Comparison of ENCODE assay signal across 14 cellular contexts in genomic region chr9:89462817-89463216, GRCh38. TPM values are rescaled to one million over a fixed set of nuclear protein-coding genes. Genes with fewer than 3 reads are reported as not detected.
DNase-seq lines count a peak whose midpoint lies in the region; ATAC-seq, FAIRE-seq and TF ChIP-seq lines count a peak whose summit lies in the region.
"Had no signal": no experiment of that assay in that cellular context is flagged by ENCODE, and none has a peak within 500 bp of the region (broad histone marks: within the 10 kb centered on the region; RNA-seq: fewer than 3 reads in every experiment).

No MANE protein-coding gene starts in this region.

- H3K27ac Mint-ChIP-seq in activated naive CD4-positive, alpha-beta T cell treated with anti-CD3 and anti-CD28 coated beads, Interleukin-2, amount 10 ng/mL, durations not matched to agents 7 days and 5 days = peak overlapping the region; percentile 83
- peak overlapping the region; percentile 95 for H3K27ac Mint-ChIP-seq in activated CD8-positive, alpha-beta T cell treated with anti-CD3 and anti-CD28 coated beads for 36 hours
- H3K27ac Mint-ChIP-seq in effector memory CD8-positive, alpha-beta T cell = peak overlapping the region in 1 of 2 donors; percentile 92

- FAIRE-seq in HepG2 (lab: Jason Lieb, UNC) = no peak

- no peak for TF ChIP-seq RAD21 in HepG2 (CRISPR knock-in tag; IDR thresholded peaks at IDR 0.05)

- H3K4me3 Mint-ChIP-seq in activated naive CD4-positive, alpha-beta T cell treated with anti-CD3 and anti-CD28 coated beads, Interleukin-2, amount 10 ng/mL, durations not matched to agents 7 days and 5 days = no peak overlapping the region
- H3K4me3 Mint-ChIP-seq in activated CD8-positive, alpha-beta T cell treated with anti-CD3 and anti-CD28 coated beads for 36 hours = peak overlapping the region; percentile 40
- H3K4me3 Mint-ChIP-seq in effector memory CD8-positive, alpha-beta T cell = peak overlapping the region; percentile 84 to 92

- POLR2A ChIA-PET in activated CD8-positive, alpha-beta T cell treated with anti-CD3 and anti-CD28 coated beads for 36 hours (lab: Charles Lee) = interaction anchor here (0.7 to 4.1 kb wide), 13 partner anchors 12 to 59 kb away, joined by 3 to 26 read pairs (median 4); no protein-coding TSS in a partner anchor
- POLR2A ChIA-PET in HepG2 (lab: Yijun Ruan, JAX) = no interaction called here

- H3K9ac ChIP-seq in HepG2 (ENCODE audit: insufficient read depth, low read depth, low read length) = no peak overlapping the region

- H3K4me1 Mint-ChIP-seq in activated naive CD4-positive, alpha-beta T cell treated with anti-CD3 and anti-CD28 coated beads, Interleukin-2, amount 10 ng/mL, durations not matched to agents 7 days and 5 days = peaks cover 98% of the 10 kb centered on the region
- H3K4me1 Mint-ChIP-seq in activated CD8-positive, alpha-beta T cell treated with anti-CD3 and anti-CD28 coated beads for 36 hours (ENCODE audit: low read depth) = peaks cover 93% of the 10 kb centered on the region
- peaks cover 89 to 91% of the 10 kb centered on the region in 2 donors for H3K4me1 Mint-ChIP-seq in effector memory CD8-positive, alpha-beta T cell (ENCODE audit: low read depth in 2 of 2)

- CTCF ChIA-PET in activated naive CD4-positive, alpha-beta T cell treated with anti-CD3 and anti-CD28 coated beads, Interleukin-2, amount 10 ng/mL, durations not matched to agents 7 days and 5 days (lab: Charles Lee) = interaction anchor here (0.6 to 1.9 kb wide), 7 partner anchors 12 to 86 kb away, joined by 3 to 8 read pairs (median 5); no protein-coding TSS in a partner anchor
- CTCF ChIA-PET in activated CD8-positive, alpha-beta T cell treated with anti-CD3 and anti-CD28 coated beads for 36 hours (lab: Charles Lee) = interaction anchor here (0.7 to 2.6 kb wide), 8 partner anchors 14 to 86 kb away, joined by 3 to 9 read pairs (median 4); no protein-coding TSS in a partner anchor
- CTCF ChIA-PET in HepG2 (lab: Yijun Ruan, JAX; ENCODE audit: low intra/inter-chr PET ratio, low total read pairs) = no interaction called here

- H3K27ac ChIP-seq in substantia nigra (ENCODE audit: low read depth, low read length, poor library complexity, severe bottlenecking) = peak overlapping the region; percentile 81
- H3K27ac ChIP-seq in HepG2 (ENCODE audit: extremely low read length, insufficient read depth, low read length) = no peak overlapping the region
- H3K27ac ChIP-seq: ascending aorta, foreskin keratinocyte, thyroid gland had no signal

- no peaks in the 10 kb centered on the region for H3K9me3 Mint-ChIP-seq in activated naive CD4-positive, alpha-beta T cell treated with anti-CD3 and anti-CD28 coated beads, Interleukin-2, amount 10 ng/mL, durations not matched to agents 7 days and 5 days
- no peaks in the 10 kb centered on the region for H3K9me3 Mint-ChIP-seq in activated CD8-positive, alpha-beta T cell treated with anti-CD3 and anti-CD28 coated beads for 36 hours
- H3K9me3 Mint-ChIP-seq in effector memory CD8-positive, alpha-beta T cell = no peaks in the 10 kb centered on the region

- 66% methylated on average over 3 of the region's 3 CpGs for WGBS in HepG2 (ENCODE audit: low lambda C conversion rate)

- BruUV-seq in HepG2 (replicated peaks; lab: Mats Ljungman, UMichigan) = no TSS peak

- no peak for TF ChIP-seq POLR2A in HepG2 (IDR thresholded peaks at IDR 0.05; ENCODE audit: insufficient read depth in 1 of 2, low read depth in 2 of 2, low read length in 2 of 2)

- no peaks in the 10 kb centered on the region for H3K79me2 ChIP-seq in HepG2 (ENCODE audit: insufficient read depth, low read length)

- no peaks in the 10 kb centered on the region for H3K27me3 Mint-ChIP-seq in activated naive CD4-positive, alpha-beta T cell treated with anti-CD3 and anti-CD28 coated beads, Interleukin-2, amount 10 ng/mL, durations not matched to agents 7 days and 5 days
- no peaks in the 10 kb centered on the region for H3K27me3 Mint-ChIP-seq in activated CD8-positive, alpha-beta T cell treated with anti-CD3 and anti-CD28 coated beads for 36 hours
- no peaks in the 10 kb centered on the region for H3K27me3 Mint-ChIP-seq in effector memory CD8-positive, alpha-beta T cell

- in situ Hi-C loops in HepG2 (cut with HindIII; ENCODE audit: extremely low pct_ligation_motif_present, low pct_unique_long_range_greater_than_20kb) = no loop called here

- no peak for ATAC-seq in activated CD8-positive, alpha-beta T cell treated with anti-CD3 and anti-CD28 coated beads for 36 hours
- ATAC-seq in effector memory CD8-positive, alpha-beta T cell (replicated peaks) = no peak
- no peak for ATAC-seq in HepG2
- ATAC-seq: foreskin keratinocyte had no signal

- no peaks in the 10 kb centered on the region for H3K4me1 ChIP-seq in HepG2 (ENCODE audit: insufficient read depth, low read length)
- H3K4me1 ChIP-seq: ascending aorta, foreskin keratinocyte, thyroid gland had no signal

- no peak overlapping the region for H3K4me2 ChIP-seq in HepG2 (ENCODE audit: low read depth, low read length)

- no peaks in the 10 kb centered on the region for H3K36me3 ChIP-seq in HepG2 (replicated peaks in 1 of 2; ENCODE audit: control insufficient read depth in 1 of 2, insufficient read depth in 2 of 2, low read length in 2 of 2)
- H3K36me3 ChIP-seq: ascending aorta, thyroid gland had no signal

- no peak overlapping the region for H3K4me3 ChIP-seq in HepG2 (replicated peaks in 1 of 3; ENCODE audit: insufficient read depth in 1 of 3, low read depth in 2 of 3, low read length in 3 of 3)
- H3K4me3 ChIP-seq: ascending aorta, thyroid gland had no signal

- no peak for TF ChIP-seq EP300 in HepG2 (IDR thresholded peaks at IDR 0.05; ENCODE audit: low read depth in 2 of 2, low read length in 2 of 2)
- no peak for TF ChIP-seq EP300 in HepG2 (CRISPR knock-in tag; IDR thresholded peaks at IDR 0.05; ENCODE audit: borderline replicate concordance)

- H3K36me3 Mint-ChIP-seq in activated naive CD4-positive, alpha-beta T cell treated with anti-CD3 and anti-CD28 coated beads, Interleukin-2, amount 10 ng/mL, durations not matched to agents 7 days and 5 days = peaks cover 74% of the 10 kb centered on the region
- peaks cover 82% of the 10 kb centered on the region for H3K36me3 Mint-ChIP-seq in activated CD8-positive, alpha-beta T cell treated with anti-CD3 and anti-CD28 coated beads for 36 hours (ENCODE audit: low read depth)
- peaks cover 41% of the 10 kb centered on the region for H3K36me3 Mint-ChIP-seq in effector memory CD8-positive, alpha-beta T cell (ENCODE audit: insufficient read depth)

- no peak for DNase-seq in activated naive CD4-positive, alpha-beta T cell treated with anti-CD3 and anti-CD28 coated beads, Interleukin-2, amount 10 ng/mL, durations not matched to agents 7 days and 5 days
- no peak for DNase-seq in activated naive CD4-positive, alpha-beta T cell treated with anti-CD3 and anti-CD28 coated beads, Interleukin-2, amount 50 U/mL, for 16 hours
- no peak for DNase-seq in activated CD8-positive, alpha-beta T cell treated with anti-CD3 and anti-CD28 coated beads for 36 hours
- DNase-seq in effector memory CD8-positive, alpha-beta T cell = no peak
- DNase-seq in substantia nigra (lab: John Stamatoyannopoulos, UW) (peak in 18 of 49 donors; percentile 29 to 79 (median 54)), HepG2 (ENCODE audit: low spot score) (no peak), DMS114 treated with DMSO at 0.1 percent for 48 hours (lab: John Stamatoyannopoulos, UW; ENCODE audit: unreplicated experiment) (no peak), NCI-H1694 treated with DMSO at 0.1 percent for 48 hours (lab: John Stamatoyannopoulos, UW) (no peak)
- DNase-seq: foreskin keratinocyte, IMR-90, NCI-H1930, Right ventricle myocardium superior, thyroid gland had no signal

- no peaks in the 10 kb centered on the region for H4K20me1 ChIP-seq in HepG2 (ENCODE audit: insufficient read depth, low read length)

- H3K9me3 ChIP-seq in HepG2 (ENCODE audit: low read length) = no peaks in the 10 kb centered on the region
- H3K9me3 ChIP-seq: ascending aorta, thyroid gland had no signal

- TF ChIP-seq CTCF in activated CD8-positive, alpha-beta T cell treated with anti-CD3 and anti-CD28 coated beads for 36 hours (IDR thresholded peaks at IDR 0.05) = no peak
- TF ChIP-seq CTCF in HepG2 (CRISPR knock-in tag; IDR thresholded peaks at IDR 0.05) = no peak

- intact Hi-C loops in activated CD8-positive, alpha-beta T cell treated with anti-CD3 and anti-CD28 coated beads for 36 hours (cut with micrococcal nuclease) = no loop called here
- intact Hi-C loops in HepG2 (cut with micrococcal nuclease; ENCODE audit: unreplicated experiment) = no loop called here

- H2AFZ ChIP-seq in HepG2 (ENCODE audit: low read length) = no peak overlapping the region

- 0 out of 5 replicates have a peak, but pooled peaks cover 0 to 4% of the 10 kb centered on the region in 2 experiments for H3K27me3 ChIP-seq in HepG2 (ENCODE audit: control insufficient read depth in 1 of 2, insufficient read depth in 2 of 2, low read length in 2 of 2)
- H3K27me3 ChIP-seq: ascending aorta, foreskin keratinocyte, thyroid gland had no signal

TF ChIP-seq in HepG2, 621 proteins besides CTCF, POLR2A, EP300 and RAD21 (continues in another document):
- TF ChIP-seq ZSCAN31 (CRISPR knock-in tag; IDR thresholded peaks at IDR 0.05; ENCODE audit: low read depth) = no peak

RNA-seq across cellular contexts. Expression of gene SEMA4D, which starts 35.1 kb away (rescaled TPM):
- 100 to 1,000 TPM; 290 to 317 TPM for total RNA-seq in activated CD8-positive, alpha-beta T cell treated with anti-CD3 and anti-CD28 coated beads for 36 hours
- 0.07 and 0.13 TPM in 2 replicates for total RNA-seq in HepG2 (2016; rRNA removed; fragmentation: Illumina TruSeq; extraction: Trizol)
- total RNA-seq in HepG2 (2016; cell fraction: cytosol; rRNA removed; fragmentation: Illumina TruSeq; extraction: Trizol; ENCODE audit: low read depth) = 0.26 TPM in 1 of 2 replicates, not detected in the other
- total RNA-seq in HepG2 (2016; cell fraction: insoluble cytoplasmic fraction; rRNA removed; fragmentation: Illumina TruSeq; extraction: Trizol) = 0.10 and 0.13 TPM in 2 replicates
- 0.07 and 0.28 TPM in 2 replicates for total RNA-seq in HepG2 (2016; cell fraction: membrane; rRNA removed; fragmentation: Illumina TruSeq; extraction: Trizol)
- 0.44 and 0.87 TPM in 2 replicates for total RNA-seq in HepG2 (2016; cell fraction: nucleus; rRNA removed; fragmentation: Illumina TruSeq; extraction: Trizol)
- polyA plus RNA-seq in HepG2 (2011; rRNA removed) = 0.16 and 0.17 TPM in 2 replicates
- polyA plus RNA-seq in HepG2 (2011; cell fraction: cytosol; rRNA removed) = 0.12 and 0.23 TPM in 2 replicates
- 0.97 and 1.2 TPM in 2 replicates for polyA plus RNA-seq in HepG2 (2011; cell fraction: nucleus; rRNA removed)
- 0.85 and 1.2 TPM in 2 replicates for polyA plus RNA-seq in HepG2 (2012)
- 0.08 TPM in 1 of 2 replicates, not detected in the other for polyA plus RNA-seq in HepG2 (2016; cell fraction: cytosol; fragmentation: Illumina TruSeq; extraction: Trizol; ENCODE audit: low read depth)
- polyA plus RNA-seq in HepG2 (2016; cell fraction: insoluble cytoplasmic fraction; fragmentation: Illumina TruSeq; extraction: Trizol; ENCODE audit: low read depth) = 0.10 and 0.16 TPM in 2 replicates
- polyA plus RNA-seq in HepG2 (2016; cell fraction: membrane; fragmentation: Illumina TruSeq; extraction: Trizol; ENCODE audit: low read depth) = 0.08 and 0.11 TPM in 2 replicates
- polyA plus RNA-seq in HepG2 (2016; cell fraction: nucleus; fragmentation: Illumina TruSeq; extraction: Trizol; ENCODE audit: insufficient read depth, low read depth) = 0.31 and 0.86 TPM in 2 replicates
- 0.38 and 11.1 TPM in 2 replicates for polyA minus RNA-seq in HepG2 (2011; rRNA and poly(A)+ RNA removed; ENCODE audit: low replicate concordance)
- 2.1 TPM in 1 of 2 replicates, not detected in the other for polyA minus RNA-seq in HepG2 (2011; cell fraction: cytosol; rRNA and poly(A)+ RNA removed)
- polyA minus RNA-seq in HepG2 (2011; cell fraction: nucleus; rRNA and poly(A)+ RNA removed) = 0.26 and 0.87 TPM in 2 replicates

Comparison
In these comparisons a context has a peak if more than half of its experiments do, and no peak if none do; other contexts are left out.
1. RNA of gene SEMA4D, which starts 35.1 kb away (total RNA-seq): 290 to 317 TPM in activated CD8-positive, alpha-beta T cell treated with anti-CD3 and anti-CD28 coated beads for 36 hours; 0.07 to 0.87 TPM in HepG2; every median in the first group is over 100 times any median in the second.